In the genomic region with DNA sequence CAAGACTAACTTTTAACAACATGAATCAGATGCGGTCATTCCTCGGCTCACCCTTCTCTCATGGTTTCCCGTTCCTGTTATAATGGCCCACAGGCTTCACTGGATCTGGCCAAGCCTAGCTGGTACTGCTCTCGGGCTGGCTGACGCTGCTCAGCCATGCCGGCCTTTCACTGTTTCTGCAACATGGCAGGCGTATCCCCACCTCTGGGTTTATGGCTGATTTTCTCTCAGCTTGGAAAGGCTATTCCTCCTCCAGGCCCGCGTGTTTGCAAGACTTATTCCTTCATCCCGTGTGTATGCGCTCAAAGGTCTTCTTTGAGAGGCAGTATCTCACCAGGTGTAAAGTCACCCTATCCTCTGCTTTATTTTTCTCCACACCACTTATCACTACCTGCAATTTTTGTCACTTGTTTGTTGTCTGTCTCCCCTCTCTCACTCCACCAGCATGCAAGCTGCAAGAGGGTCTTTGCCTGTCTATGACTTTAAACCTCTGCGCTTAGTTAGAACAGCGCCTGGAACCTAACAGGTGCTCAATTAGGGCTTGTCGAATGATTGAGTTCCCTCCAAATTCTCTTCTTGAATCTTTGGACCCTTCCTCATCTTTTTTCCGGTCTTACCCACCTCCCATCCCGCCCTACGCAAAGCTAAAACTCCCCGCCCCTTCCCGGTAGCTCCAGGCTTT, we compare ENCODE assay signal across 8 cellular contexts. TPM values are rescaled to one million over a fixed set of nuclear protein-coding genes. Genes with fewer than 3 reads are reported as not detected.
DNase-seq lines count a peak whose midpoint lies in the region; ATAC-seq, FAIRE-seq and TF ChIP-seq lines count a peak whose summit lies in the region.

No MANE protein-coding gene starts in this region.

- H3K4me1 ChIP-seq in iPS-15b (ENCODE audit: control insufficient read depth, insufficient read depth, low read length): peaks cover 4% of the 10 kb centered on the region
- peaks cover 25 to 60% (median 38%) of the 10 kb centered on the region in 4 donors for H3K4me1 ChIP-seq in stomach

- no peaks in the 10 kb centered on the region for H3K36me3 ChIP-seq in iPS-15b (ENCODE audit: control insufficient read depth, insufficient read depth, low read length)
- no peaks in the 10 kb centered on the region for H3K36me3 ChIP-seq in stomach

- peak overlapping the region; percentile 45 for H3K4me3 ChIP-seq in iPS-15b (ENCODE audit: low read depth, low read length)
- H3K4me3 ChIP-seq in stomach: peak overlapping the region; percentile 75 to 87 (median 80)

- H3K36me3 Mint-ChIP-seq in activated CD8-positive, alpha-beta T cell treated with anti-CD3 and anti-CD28 coated beads for 36 hours (ENCODE audit: low read depth): peaks cover 30% of the 10 kb centered on the region

- H3K27ac ChIP-seq in stomach: peak overlapping the region; percentile 67 to 100 (median 98)

- WGBS in stomach, 5 donors: 46 to 50% (median 47%) methylated on average over 19 of the region's 19 CpGs

- H3K9me3 Mint-ChIP-seq in activated CD8-positive, alpha-beta T cell treated with anti-CD3 and anti-CD28 coated beads for 36 hours: no peaks in the 10 kb centered on the region

- H3K4me3 Mint-ChIP-seq in activated CD8-positive, alpha-beta T cell treated with anti-CD3 and anti-CD28 coated beads for 36 hours: peak overlapping the region; percentile 99

- H3K9me3 ChIP-seq in iPS-15b (ENCODE audit: control insufficient read depth, insufficient read depth, low read length) (no peaks in the 10 kb centered on the region), stomach (no peaks in the 10 kb centered on the region)

- CTCF ChIA-PET in activated CD8-positive, alpha-beta T cell treated with anti-CD3 and anti-CD28 coated beads for 36 hours (lab: Charles Lee): interaction anchor here (0.6 to 9.7 kb wide), 9 partner anchors 9 to 799 kb away, joined by 3 to 77 read pairs (median 5); no protein-coding TSS in a partner anchor

- no peak for FAIRE-seq in H54 (lab: Jason Lieb, UNC)

- no peaks in the 10 kb centered on the region for H3K27me3 ChIP-seq in iPS-15b (ENCODE audit: control insufficient read depth, insufficient read depth, low read length)
- no peaks in the 10 kb centered on the region for H3K27me3 ChIP-seq in stomach

- H3K9ac ChIP-seq in iPS-15b (ENCODE audit: low read depth, low read length): peak overlapping the region; percentile 6

- no peak for TF ChIP-seq POLR2A in stomach (IDR thresholded peaks at IDR 0.05)
- no peak for TF ChIP-seq POLR2A in H54 (IDR thresholded peaks at IDR 0.05; ENCODE audit: low read depth, low read length)

- no peak for TF ChIP-seq CTCF in activated CD8-positive, alpha-beta T cell treated with anti-CD3 and anti-CD28 coated beads for 36 hours (IDR thresholded peaks at IDR 0.05)
- TF ChIP-seq CTCF in stomach (IDR thresholded peaks at IDR 0.05): no peak

- H3K27ac Mint-ChIP-seq in activated CD8-positive, alpha-beta T cell treated with anti-CD3 and anti-CD28 coated beads for 36 hours: peak overlapping the region; percentile 95

- peak; percentile 16 for ATAC-seq in GM18511 (IDR thresholded peaks at IDR 0.05; ENCODE audit: unreplicated experiment)
- peak; percentile 8 for ATAC-seq in HG02885 (IDR thresholded peaks at IDR 0.05; ENCODE audit: poor library complexity, unreplicated experiment)
- peak; percentile 2 for ATAC-seq in activated CD8-positive, alpha-beta T cell treated with anti-CD3 and anti-CD28 coated beads for 36 hours

- no peaks in the 10 kb centered on the region for H3K27me3 Mint-ChIP-seq in activated CD8-positive, alpha-beta T cell treated with anti-CD3 and anti-CD28 coated beads for 36 hours

- peaks cover 60% of the 10 kb centered on the region for H3K4me1 Mint-ChIP-seq in activated CD8-positive, alpha-beta T cell treated with anti-CD3 and anti-CD28 coated beads for 36 hours (ENCODE audit: low read depth)

- POLR2A ChIA-PET in activated CD8-positive, alpha-beta T cell treated with anti-CD3 and anti-CD28 coated beads for 36 hours (lab: Charles Lee): interaction anchor here (0.6 to 10.9 kb wide), 8 partner anchors 9 to 136 kb away, joined by 3 to 176 read pairs (median 4); no protein-coding TSS in a partner anchor

- no peak for TF ChIP-seq EP300 in stomach (IDR thresholded peaks at IDR 0.05)

- no peak for DNase-seq in activated CD8-positive, alpha-beta T cell treated with anti-CD3 and anti-CD28 coated beads for 36 hours
- no peak for DNase-seq in stomach
- DNase-seq in H54 (ENCODE audit: insufficient read length, low spot score): no peak
- DNase-seq in HuH-7 (ENCODE audit: low spot score): no peak
- no peak for DNase-seq in NCI-H1436 treated with DMSO at 0.1 percent for 48 hours (lab: John Stamatoyannopoulos, UW)

- intact Hi-C loops in activated CD8-positive, alpha-beta T cell treated with anti-CD3 and anti-CD28 coated beads for 36 hours (cut with micrococcal nuclease): loop anchor here (2.0 kb wide), 2 partner anchors 14 to 26 kb away; no protein-coding TSS in a partner anchor
- intact Hi-C loops in stomach (cut with DNase I; ENCODE audit: low total_unique reads): no loop called here

RNA-seq across cellular contexts. Expression of a gene that starts 0.5 kb away (rescaled TPM):
- total RNA-seq in activated CD8-positive, alpha-beta T cell treated with anti-CD3 and anti-CD28 coated beads for 36 hours: 100 to 1,000 TPM; 197 to 198 TPM
- 100 to 1,000 TPM in 1 of 5 donors, 10 to 100 TPM in 4; 20.9 to 138 (median 65.5) TPM for total RNA-seq in stomach
- 100 to 1,000 TPM in 1 of 3 donors, 10 to 100 TPM in 2; 74.3 to 175 (median 96.4) TPM for polyA plus RNA-seq in stomach
